12 cellular contexts compared by ENCODE assay signal in the genomic region with DNA sequence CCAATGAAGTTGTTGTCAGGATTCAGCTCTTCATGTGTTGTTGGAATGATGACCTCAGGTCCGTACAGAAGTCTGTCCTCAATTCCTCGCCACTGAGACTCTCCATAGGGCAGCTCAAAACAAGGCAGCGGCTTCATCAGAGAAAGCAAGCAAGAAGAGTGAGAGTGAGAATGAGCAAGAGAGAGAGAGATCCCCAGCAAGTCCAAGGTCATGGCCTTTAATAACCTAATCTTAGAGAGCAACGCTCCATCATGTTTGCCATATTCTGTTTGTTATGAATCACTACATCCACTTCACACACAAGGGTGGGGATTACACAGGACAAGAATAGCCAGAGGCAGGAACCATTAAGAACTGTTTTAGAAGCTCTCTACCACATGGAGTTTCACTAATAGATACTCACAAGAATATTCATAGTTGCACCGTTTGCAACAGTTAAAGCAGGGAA. TPM values are rescaled to one million over a fixed set of nuclear protein-coding genes. Genes with fewer than 3 reads are reported as not detected.
DNase-seq lines count a peak whose midpoint lies in the region; ATAC-seq and FAIRE-seq lines count a peak whose summit lies in the region.
"Had no signal": no experiment of that assay in that cellular context is flagged by ENCODE, and none has a peak within 500 bp of the region (broad histone marks: within the 10 kb centered on the region; RNA-seq: fewer than 3 reads in every experiment).

No MANE protein-coding gene starts in this region.

- peaks cover 0 to 1% of the 10 kb centered on the region in 2 donors for H3K9me3 Mint-ChIP-seq in stimulated activated naive B cell treated with anti-CD40 and anti-IgM and Interleukin-4, amounts not matched to agents 10 μg/mL and 1 μg/mL and 100 μg/mL, for 72 hours
- H3K9me3 Mint-ChIP-seq in activated CD4-positive, alpha-beta T cell treated with anti-CD3 and anti-CD28 coated beads, Interleukin-2, amount 10 ng/mL, durations not matched to agents 24 days and 14 days: no peaks in the 10 kb centered on the region
- no peaks in the 10 kb centered on the region for H3K9me3 Mint-ChIP-seq in activated CD8-positive, alpha-beta memory T cell treated with anti-CD3 and anti-CD28 coated beads, Interleukin-2, amount 10 ng/mL, durations not matched to agents 7 days and 5 days (ENCODE audit: low read depth)
- no peaks in the 10 kb centered on the region for H3K9me3 Mint-ChIP-seq in natural killer cell treated with Interleukin-12 subunit alpha and Interleukin-12 subunit beta and Interleukin-15 and Interleukin-18, amount 100 ng/mL, for 72 hours
- H3K9me3 Mint-ChIP-seq: immature natural killer cell had no signal

- peak; percentile 86 for ATAC-seq in HG02678 (IDR thresholded peaks at IDR 0.05; ENCODE audit: unreplicated experiment)
- ATAC-seq in HG03565 (IDR thresholded peaks at IDR 0.05; ENCODE audit: unreplicated experiment): peak; percentile 83
- ATAC-seq in stimulated activated naive B cell treated with anti-CD40 and anti-IgM and Interleukin-4, amounts not matched to agents 10 μg/mL and 1 μg/mL and 100 μg/mL, for 72 hours (replicated peaks): peak; percentile 77 to 82
- no peak for ATAC-seq in activated CD8-positive, alpha-beta memory T cell treated with anti-CD3 and anti-CD28 coated beads, Interleukin-2, amount 10 ng/mL, durations not matched to agents 7 days and 5 days
- ATAC-seq in natural killer cell treated with Interleukin-12 subunit alpha and Interleukin-12 subunit beta and Interleukin-15 and Interleukin-18, amount 100 ng/mL, for 72 hours: no peak

- CTCF ChIA-PET in activated CD8-positive, alpha-beta memory T cell treated with anti-CD3 and anti-CD28 coated beads, Interleukin-2, amount 10 ng/mL, durations not matched to agents 7 days and 5 days (lab: Charles Lee): interaction anchor here (0.6 to 0.7 kb wide), 2 partner anchors 38 to 547 kb away, joined by 3 to 4 read pairs; no protein-coding TSS in a partner anchor

- peaks cover 0 to 15% of the 10 kb centered on the region in 2 donors for H3K36me3 Mint-ChIP-seq in stimulated activated naive B cell treated with anti-CD40 and anti-IgM and Interleukin-4, amounts not matched to agents 10 μg/mL and 1 μg/mL and 100 μg/mL, for 72 hours
- H3K36me3 Mint-ChIP-seq in activated CD4-positive, alpha-beta T cell treated with anti-CD3 and anti-CD28 coated beads, Interleukin-2, amount 10 ng/mL, durations not matched to agents 24 days and 14 days (ENCODE audit: low read depth): no peaks in the 10 kb centered on the region
- peaks cover 2% of the 10 kb centered on the region for H3K36me3 Mint-ChIP-seq in activated CD8-positive, alpha-beta memory T cell treated with anti-CD3 and anti-CD28 coated beads, Interleukin-2, amount 10 ng/mL, durations not matched to agents 7 days and 5 days
- H3K36me3 Mint-ChIP-seq in natural killer cell treated with Interleukin-12 subunit alpha and Interleukin-12 subunit beta and Interleukin-15 and Interleukin-18, amount 100 ng/mL, for 72 hours: no peaks in the 10 kb centered on the region
- H3K36me3 Mint-ChIP-seq: immature natural killer cell had no signal

- FAIRE-seq in GM19239 (lab: Jason Lieb, UNC): peak; percentile 90
- FAIRE-seq: pancreas had no signal

- H3K27ac Mint-ChIP-seq in stimulated activated naive B cell treated with anti-CD40 and anti-IgM and Interleukin-4, amounts not matched to agents 10 μg/mL and 1 μg/mL and 100 μg/mL, for 72 hours: peak overlapping the region; percentile 68
- H3K27ac Mint-ChIP-seq in activated CD4-positive, alpha-beta T cell treated with anti-CD3 and anti-CD28 coated beads, Interleukin-2, amount 10 ng/mL, durations not matched to agents 24 days and 14 days: no peak overlapping the region
- H3K27ac Mint-ChIP-seq in activated CD8-positive, alpha-beta memory T cell treated with anti-CD3 and anti-CD28 coated beads, Interleukin-2, amount 10 ng/mL, durations not matched to agents 7 days and 5 days: no peak overlapping the region
- no peak overlapping the region for H3K27ac Mint-ChIP-seq in natural killer cell treated with Interleukin-12 subunit alpha and Interleukin-12 subunit beta and Interleukin-15 and Interleukin-18, amount 100 ng/mL, for 72 hours
- H3K27ac Mint-ChIP-seq: immature natural killer cell had no signal

- H3K4me3 Mint-ChIP-seq in stimulated activated naive B cell treated with anti-CD40 and anti-IgM and Interleukin-4, amounts not matched to agents 10 μg/mL and 1 μg/mL and 100 μg/mL, for 72 hours: peak overlapping the region in 1 of 2 donors; percentile 34
- H3K4me3 Mint-ChIP-seq in activated CD4-positive, alpha-beta T cell treated with anti-CD3 and anti-CD28 coated beads, Interleukin-2, amount 10 ng/mL, durations not matched to agents 24 days and 14 days: no peak overlapping the region
- no peak overlapping the region for H3K4me3 Mint-ChIP-seq in activated CD8-positive, alpha-beta memory T cell treated with anti-CD3 and anti-CD28 coated beads, Interleukin-2, amount 10 ng/mL, durations not matched to agents 7 days and 5 days
- no peak overlapping the region for H3K4me3 Mint-ChIP-seq in natural killer cell treated with Interleukin-12 subunit alpha and Interleukin-12 subunit beta and Interleukin-15 and Interleukin-18, amount 100 ng/mL, for 72 hours
- H3K4me3 Mint-ChIP-seq: immature natural killer cell had no signal

- no peaks in the 10 kb centered on the region for H3K27me3 Mint-ChIP-seq in stimulated activated naive B cell treated with anti-CD40 and anti-IgM and Interleukin-4, amounts not matched to agents 10 μg/mL and 1 μg/mL and 100 μg/mL, for 72 hours
- H3K27me3 Mint-ChIP-seq in activated CD4-positive, alpha-beta T cell treated with anti-CD3 and anti-CD28 coated beads, Interleukin-2, amount 10 ng/mL, durations not matched to agents 24 days and 14 days: peaks cover 7% of the 10 kb centered on the region
- H3K27me3 Mint-ChIP-seq in activated CD8-positive, alpha-beta memory T cell treated with anti-CD3 and anti-CD28 coated beads, Interleukin-2, amount 10 ng/mL, durations not matched to agents 7 days and 5 days: peaks cover 5% of the 10 kb centered on the region
- H3K27me3 Mint-ChIP-seq in natural killer cell treated with Interleukin-12 subunit alpha and Interleukin-12 subunit beta and Interleukin-15 and Interleukin-18, amount 100 ng/mL, for 72 hours: peaks cover 12 to 13% of the 10 kb centered on the region in 2 donors

- no peak for DNase-seq in GM19239 (ENCODE audit: insufficient read length, low spot score)
- DNase-seq in stimulated activated naive B cell treated with anti-CD40 and anti-IgM and Interleukin-4, amounts not matched to agents 10 μg/mL and 1 μg/mL and 100 μg/mL, for 72 hours: no peak
- no peak for DNase-seq in activated CD4-positive, alpha-beta T cell treated with anti-CD3 and anti-CD28 coated beads, Interleukin-2, amount 10 ng/mL, durations not matched to agents 24 days and 14 days
- no peak for DNase-seq in activated CD8-positive, alpha-beta memory T cell treated with anti-CD3 and anti-CD28 coated beads, Interleukin-2, amount 10 ng/mL, durations not matched to agents 7 days and 5 days
- DNase-seq in natural killer cell treated with Interleukin-12 subunit alpha and Interleukin-12 subunit beta and Interleukin-15 and Interleukin-18, amount 100 ng/mL, for 72 hours (ENCODE audit: low spot score): no peak
- DNase-seq: activated gamma-delta T cell treated with Interleukin-2 at 50 U/mL for 16 hours, immature natural killer cell, NCI-H2081, pancreas, T-helper 9 cell had no signal

- H3K4me1 Mint-ChIP-seq in stimulated activated naive B cell treated with anti-CD40 and anti-IgM and Interleukin-4, amounts not matched to agents 10 μg/mL and 1 μg/mL and 100 μg/mL, for 72 hours: peaks cover 34 to 57% of the 10 kb centered on the region in 2 donors
- no peaks in the 10 kb centered on the region for H3K4me1 Mint-ChIP-seq in activated CD4-positive, alpha-beta T cell treated with anti-CD3 and anti-CD28 coated beads, Interleukin-2, amount 10 ng/mL, durations not matched to agents 24 days and 14 days
- no peaks in the 10 kb centered on the region for H3K4me1 Mint-ChIP-seq in activated CD8-positive, alpha-beta memory T cell treated with anti-CD3 and anti-CD28 coated beads, Interleukin-2, amount 10 ng/mL, durations not matched to agents 7 days and 5 days
- no peaks in the 10 kb centered on the region for H3K4me1 Mint-ChIP-seq in natural killer cell treated with Interleukin-12 subunit alpha and Interleukin-12 subunit beta and Interleukin-15 and Interleukin-18, amount 100 ng/mL, for 72 hours (ENCODE audit: low read depth in 2 of 2)

- intact Hi-C loops in activated CD4-positive, alpha-beta T cell treated with anti-CD3 and anti-CD28 coated beads, Interleukin-2, amount 10 ng/mL, durations not matched to agents 24 days and 14 days (cut with micrococcal nuclease): no loop called here

RNA-seq across cellular contexts. Expression of gene MMP7, which starts 23.3 kb away (rescaled TPM):
- not detected in 2 replicates for total RNA-seq in activated CD4-positive, alpha-beta T cell treated with anti-CD3 and anti-CD28 coated beads, Interleukin-2, amount 10 ng/mL, durations not matched to agents 24 days and 14 days
- total RNA-seq in activated CD8-positive, alpha-beta memory T cell treated with anti-CD3 and anti-CD28 coated beads, Interleukin-2, amount 10 ng/mL, durations not matched to agents 7 days and 5 days: not detected
- not detected for total RNA-seq in natural killer cell treated with Interleukin-12 subunit alpha and Interleukin-12 subunit beta and Interleukin-15 and Interleukin-18, amount 100 ng/mL, for 72 hours

Comparison
In these comparisons a context has a peak if more than half of its experiments do, and no peak if none do; other contexts are left out.
1. ATAC-seq: peak in HG02678 (single experiment), HG03565 (single experiment) and stimulated activated naive B cell treated with anti-CD40 and anti-IgM and Interleukin-4, amounts not matched to agents 10 μg/mL and 1 μg/mL and 100 μg/mL, for 72 hours (2 of 2); none in activated CD8-positive, alpha-beta memory T cell treated with anti-CD3 and anti-CD28 coated beads, Interleukin-2, amount 10 ng/mL, durations not matched to agents 7 days and 5 days (single experiment) and natural killer cell treated with Interleukin-12 subunit alpha and Interleukin-12 subunit beta and Interleukin-15 and Interleukin-18, amount 100 ng/mL, for 72 hours (0 of 2).